2 cellular contexts compared by ENCODE assay signal in the genomic region with DNA sequence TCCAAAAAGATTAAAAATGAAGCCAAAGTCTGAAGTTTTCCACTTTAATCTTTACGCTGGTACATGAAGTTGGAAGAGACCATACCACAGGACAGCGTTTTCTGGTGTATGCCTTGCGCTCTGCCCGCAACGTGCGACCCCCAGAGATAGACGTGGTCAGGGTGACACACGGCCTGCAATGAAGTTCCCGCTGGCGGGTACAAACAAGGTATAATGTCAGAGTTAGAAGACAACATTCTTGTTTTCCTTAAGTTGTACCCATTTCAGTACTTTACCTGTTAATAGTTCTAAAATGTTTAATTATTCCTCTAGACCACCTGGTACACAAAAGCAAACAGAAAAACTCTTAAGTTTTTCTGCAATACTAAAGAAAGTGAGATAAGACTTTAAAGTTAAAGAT.
TF ChIP-seq lines count a peak whose summit lies in the region.

No MANE protein-coding gene starts in this region.

TF ChIP-seq in IMR-90, 13 proteins besides CTCF, POLR2A, EP300 and RAD21:
- TF ChIP-seq MXI1 (IDR thresholded peaks at IDR 0.05; ENCODE audit: borderline replicate concordance, low read depth, low read length): no peak
- TF ChIP-seq, protein P1, sequence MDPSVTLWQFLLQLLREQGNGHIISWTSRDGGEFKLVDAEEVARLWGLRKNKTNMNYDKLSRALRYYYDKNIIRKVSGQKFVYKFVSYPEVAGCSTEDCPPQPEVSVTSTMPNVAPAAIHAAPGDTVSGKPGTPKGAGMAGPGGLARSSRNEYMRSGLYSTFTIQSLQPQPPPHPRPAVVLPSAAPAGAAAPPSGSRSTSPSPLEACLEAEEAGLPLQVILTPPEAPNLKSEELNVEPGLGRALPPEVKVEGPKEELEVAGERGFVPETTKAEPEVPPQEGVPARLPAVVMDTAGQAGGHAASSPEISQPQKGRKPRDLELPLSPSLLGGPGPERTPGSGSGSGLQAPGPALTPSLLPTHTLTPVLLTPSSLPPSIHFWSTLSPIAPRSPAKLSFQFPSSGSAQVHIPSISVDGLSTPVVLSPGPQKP (IDR thresholded peaks at IDR 0.05; ENCODE audit: borderline replicate concordance, low read depth, low read length): no peak
- TF ChIP-seq MAFK (IDR thresholded peaks at IDR 0.05; ENCODE audit: low read depth, low read length): no peak
- no peak for TF ChIP-seq BHLHE40 (IDR thresholded peaks at IDR 0.05; ENCODE audit: low read depth, low read length)
- no peak for TF ChIP-seq RFX5 (IDR thresholded peaks at IDR 0.05; ENCODE audit: low read depth, low read length)
- no peak for TF ChIP-seq FOS (IDR thresholded peaks at IDR 0.05; ENCODE audit: low read depth, low read length)
- TF ChIP-seq MAZ (IDR thresholded peaks at IDR 0.05; ENCODE audit: borderline replicate concordance, low read depth, low read length): no peak
- TF ChIP-seq SMC3 (IDR thresholded peaks at IDR 0.05; ENCODE audit: low read depth, low read length): no peak
- no peak for TF ChIP-seq RCOR1 (IDR thresholded peaks at IDR 0.05; ENCODE audit: insufficient replicate concordance, low read length)
- no peak for TF ChIP-seq CHD1 (IDR thresholded peaks at IDR 0.05; ENCODE audit: low read depth, low read length)
- TF ChIP-seq, protein P2, sequence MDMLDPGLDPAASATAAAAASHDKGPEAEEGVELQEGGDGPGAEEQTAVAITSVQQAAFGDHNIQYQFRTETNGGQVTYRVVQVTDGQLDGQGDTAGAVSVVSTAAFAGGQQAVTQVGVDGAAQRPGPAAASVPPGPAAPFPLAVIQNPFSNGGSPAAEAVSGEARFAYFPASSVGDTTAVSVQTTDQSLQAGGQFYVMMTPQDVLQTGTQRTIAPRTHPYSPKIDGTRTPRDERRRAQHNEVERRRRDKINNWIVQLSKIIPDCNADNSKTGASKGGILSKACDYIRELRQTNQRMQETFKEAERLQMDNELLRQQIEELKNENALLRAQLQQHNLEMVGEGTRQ (IDR thresholded peaks at IDR 0.05; ENCODE audit: low read depth, low read length): no peak
- no peak for TF ChIP-seq CEBPB (IDR thresholded peaks at IDR 0.05; ENCODE audit: low read depth, low read length)
- no peak for TF ChIP-seq NFE2L2 (IDR thresholded peaks at IDR 0.05; ENCODE audit: low read depth, low read length)

TF ChIP-seq in GM12878, 131 proteins besides CTCF, POLR2A, EP300 and RAD21:
- TF ChIP-seq, protein P3, sequence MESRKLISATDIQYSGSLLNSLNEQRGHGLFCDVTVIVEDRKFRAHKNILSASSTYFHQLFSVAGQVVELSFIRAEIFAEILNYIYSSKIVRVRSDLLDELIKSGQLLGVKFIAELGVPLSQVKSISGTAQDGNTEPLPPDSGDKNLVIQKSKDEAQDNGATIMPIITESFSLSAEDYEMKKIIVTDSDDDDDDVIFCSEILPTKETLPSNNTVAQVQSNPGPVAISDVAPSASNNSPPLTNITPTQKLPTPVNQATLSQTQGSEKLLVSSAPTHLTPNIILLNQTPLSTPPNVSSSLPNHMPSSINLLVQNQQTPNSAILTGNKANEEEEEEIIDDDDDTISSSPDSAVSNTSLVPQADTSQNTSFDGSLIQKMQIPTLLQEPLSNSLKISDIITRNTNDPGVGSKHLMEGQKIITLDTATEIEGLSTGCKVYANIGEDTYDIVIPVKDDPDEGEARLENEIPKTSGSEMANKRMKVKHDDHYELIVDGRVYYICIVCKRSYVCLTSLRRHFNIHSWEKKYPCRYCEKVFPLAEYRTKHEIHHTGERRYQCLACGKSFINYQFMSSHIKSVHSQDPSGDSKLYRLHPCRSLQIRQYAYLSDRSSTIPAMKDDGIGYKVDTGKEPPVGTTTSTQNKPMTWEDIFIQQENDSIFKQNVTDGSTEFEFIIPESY (IDR thresholded peaks at IDR 0.05): peak; percentile 45; the same call in 1 of the 2 replicates
- TF ChIP-seq POLR2AphosphoS5 (IDR thresholded peaks at IDR 0.05; ENCODE audit: low read length) (peak; percentile 52; the same call in 1 of the 2 replicates), LARP7 (IDR thresholded peaks at IDR 0.05) (no peak)
